In genomic region chr1:149977345-149977744, GRCh38 we compare ENCODE assay signal across 19 cellular contexts. TPM values are rescaled to one million over a fixed set of nuclear protein-coding genes. Genes with fewer than 3 reads are reported as not detected.
DNase-seq lines count a peak whose midpoint lies in the region; ATAC-seq and TF ChIP-seq lines count a peak whose summit lies in the region.
"Had no signal": no experiment of that assay in that cellular context is flagged by ENCODE, and none has a peak within 500 bp of the region (broad histone marks: within the 10 kb centered on the region; RNA-seq: fewer than 3 reads in every experiment).

No MANE protein-coding gene starts in this region.

- H3K9me3 ChIP-seq in H9 (ENCODE audit: control insufficient read depth, low read depth, low read length): no peaks in the 10 kb centered on the region
- no peaks in the 10 kb centered on the region for H3K9me3 ChIP-seq in adrenal gland (replicated peaks in 1 of 3)
- H3K9me3 ChIP-seq: tibial nerve had no signal

- H3K79me2 ChIP-seq in H9 (ENCODE audit: insufficient read depth, low read length): peaks cover 3% of the 10 kb centered on the region; the same call in 1 of the 2 replicates

- no peak overlapping the region for H3K4me3 ChIP-seq in adrenal gland
- H3K4me3 ChIP-seq: tibial nerve had no signal

- H4K5ac ChIP-seq in H9 (ENCODE audit: insufficient read length, low read depth, low read length): no peak overlapping the region

- H3K18ac ChIP-seq in H9 (ENCODE audit: insufficient read length, low read depth, low read length): no peak overlapping the region

- intact Hi-C loops in adrenal gland (cut with DNase I): no loop called here

- no peak overlapping the region for H4K91ac ChIP-seq in H9 (ENCODE audit: insufficient read length, low read depth, low read length)

- no peak overlapping the region for H3K4ac ChIP-seq in H9 (ENCODE audit: low read depth, low read length)

- H2AK5ac ChIP-seq in H9 (ENCODE audit: insufficient read length, low read length): no peak overlapping the region

- H3K23ac ChIP-seq in H9 (ENCODE audit: insufficient read length, low read depth, low read length): no peak overlapping the region

- no peak overlapping the region for H3K4me2 ChIP-seq in H9 (ENCODE audit: insufficient read depth, insufficient read length, low read length)

- no peak overlapping the region for H3K56ac ChIP-seq in H9 (ENCODE audit: insufficient read length, low read depth, low read length)

- H3K36me3 Mint-ChIP-seq in H9 (ENCODE audit: insufficient read depth in 1 of 3, low read depth in 3 of 3) (peaks cover 19 to 35% (median 31%) of the 10 kb centered on the region in 3 experiments), endothelial cell (ENCODE audit: low read depth, unreplicated experiment) (peaks cover 20% of the 10 kb centered on the region)

- no peak overlapping the region for H2AFZ ChIP-seq in H9 (ENCODE audit: low read length)

- H3K4me1 ChIP-seq in H9 (ENCODE audit: insufficient read depth, low read length) (no peaks in the 10 kb centered on the region), adrenal gland (replicated peaks in 1 of 2) (peaks cover 9 to 17% of the 10 kb centered on the region in 2 donors)

- no peak overlapping the region for H4K8ac ChIP-seq in H9 (replicated peaks; ENCODE audit: insufficient read length, low read depth, low read length)

- no peak for ATAC-seq in GM19397 (IDR thresholded peaks at IDR 0.05; ENCODE audit: unreplicated experiment)
- ATAC-seq: activated CD4-positive, CD25-positive, alpha-beta regulatory T cell treated with anti-CD3 and anti-CD28 coated beads, Interleukin-2, amount 50 U/mL, for 24 hours had no signal

- no peak overlapping the region for H2BK5ac ChIP-seq in H9 (ENCODE audit: insufficient read length, low read length)

- no peak overlapping the region for H2BK20ac ChIP-seq in H9 (ENCODE audit: low read depth, low read length, poor library complexity, severe bottlenecking)

- H3K79me1 ChIP-seq in H9 (ENCODE audit: insufficient read depth, low read depth, low read length, poor library complexity, severe bottlenecking): peaks cover 3% of the 10 kb centered on the region

- H2BK15ac ChIP-seq in H9 (ENCODE audit: low read depth, low read length): no peak overlapping the region

- no peak overlapping the region for H3K9ac ChIP-seq in H9 (ENCODE audit: extremely low read depth, insufficient read length, low read length)

- WGBS in H9 (ENCODE audit: extremely low coverage, insufficient read length, low lambda C conversion rate): no CpG with 5 or more reads among the region's 3 CpGs
- WGBS in adrenal gland, 4 donors: 93 to 95% (median 94%) methylated on average over 3 of the region's 3 CpGs

- no peaks in the 10 kb centered on the region for H4K20me1 ChIP-seq in H9 (ENCODE audit: control insufficient read depth, insufficient read depth, insufficient read length)

- H3K36me3 ChIP-seq in adrenal gland (replicated peaks in 1 of 2): peaks cover 0 to 36% of the 10 kb centered on the region in 2 donors

- H3K27ac Mint-ChIP-seq in H9 (peak overlapping the region in 2 of 3 experiments; percentile 6 to 23; a peak in 3 of 7 replicates), endothelial cell (ENCODE audit: unreplicated experiment) (peak overlapping the region; percentile 53)
- H3K27ac Mint-ChIP-seq: activated T-cell treated with anti-CD3 and anti-CD28 coated beads, Interleukin-2, amount 50 U/mL, for 24 hours; progenitor cell of endocrine pancreas had no signal

- H2BK120ac ChIP-seq in H9 (ENCODE audit: low read depth, low read length, poor library complexity, severe bottlenecking): no peak overlapping the region

- H2BK12ac ChIP-seq in H9 (ENCODE audit: insufficient read length, low read depth, low read length): no peak overlapping the region

- no peak overlapping the region for H3K14ac ChIP-seq in H9 (ENCODE audit: insufficient read depth, low read length)

- no peak overlapping the region for H3K27ac ChIP-seq in H9 (ENCODE audit: insufficient read length, low read depth, low read length)
- H3K27ac ChIP-seq in adrenal gland: no peak overlapping the region

- H3K27me3 Mint-ChIP-seq in H9 (ENCODE audit: low read depth) (no peaks in the 10 kb centered on the region), endothelial cell (ENCODE audit: unreplicated experiment) (peaks cover 1% of the 10 kb centered on the region)
- H3K27me3 Mint-ChIP-seq: activated T-cell treated with anti-CD3 and anti-CD28 coated beads, Interleukin-2, amount 50 U/mL, for 24 hours; progenitor cell of endocrine pancreas had no signal

- H3K27me3 ChIP-seq in H9 (ENCODE audit: insufficient read depth, low read length) (no peaks in the 10 kb centered on the region), adrenal gland (no peaks in the 10 kb centered on the region)
- H3K27me3 ChIP-seq: tibial nerve had no signal

- TF ChIP-seq POLR2A in adrenal gland (IDR thresholded peaks at IDR 0.05): no peak

- no peak for TF ChIP-seq CTCF in H9 (conservative IDR thresholded peaks at IDR 0.05)
- TF ChIP-seq CTCF in endothelial cell (IDR thresholded peaks at IDR 0.05; ENCODE audit: unreplicated experiment): no peak
- no peak for TF ChIP-seq CTCF in adrenal gland (IDR thresholded peaks at IDR 0.05)

- H3T11ph ChIP-seq in H9 (ENCODE audit: low read length): no peak overlapping the region

- no peaks in the 10 kb centered on the region for H3K23me2 ChIP-seq in H9 (ENCODE audit: insufficient read length, low read depth, low read length, poor library complexity, severe bottlenecking)

- H3K4me3 Mint-ChIP-seq in H9 (no peak overlapping the region; a peak in 1 of 5 replicates), endothelial cell (ENCODE audit: unreplicated experiment) (no peak overlapping the region)
- H3K4me3 Mint-ChIP-seq: activated T-cell treated with anti-CD3 and anti-CD28 coated beads, Interleukin-2, amount 50 U/mL, for 24 hours had no signal

- DNase-seq in H9 (no peak), NCI-H187 (lab: John Stamatoyannopoulos, UW) (peak; percentile 34 to 85), NCI-H345 (lab: John Stamatoyannopoulos, UW) (peak; percentile 83), endothelial cell (ENCODE audit: low spot score) (no peak), adrenal gland (no peak), superior temporal gyrus (ENCODE audit: extremely low spot score) (no peak)
- DNase-seq: activated naive CD4-positive, alpha-beta T cell treated with Interleukin-2 at 50 U/mL for 16 hours; activated T-cell treated with anti-CD3 and anti-CD28 coated beads, Interleukin-2, amount 50 U/mL, for 24 hours; anterior cingulate cortex; caudate nucleus; dermis blood vessel endothelial cell; head of caudate nucleus; NCI-H1694; stimulated activated CD4-positive, alpha-beta T cell treated with anti-CD3 and anti-CD28 coated beads, Interleukin-1b, Interleukin-23, amount 100 ng/mL, for 48 hours; stimulated activated naive CD4-positive, alpha-beta T cell had no signal

- no peaks in the 10 kb centered on the region for H3K9me3 Mint-ChIP-seq in H9
- H3K9me3 Mint-ChIP-seq in endothelial cell (ENCODE audit: unreplicated experiment): no peaks in the 10 kb centered on the region
- H3K9me3 Mint-ChIP-seq: activated T-cell treated with anti-CD3 and anti-CD28 coated beads, Interleukin-2, amount 50 U/mL, for 24 hours had no signal

- H3K4me1 Mint-ChIP-seq in H9 (no peaks in the 10 kb centered on the region; a peak in 1 of 4 replicates), endothelial cell (ENCODE audit: unreplicated experiment) (peaks cover 4% of the 10 kb centered on the region)

RNA-seq across cellular contexts. Expression of gene OTUD7B, which starts 33.2 kb away (rescaled TPM):
- total RNA-seq in H9 (2021): 22.5 and 23.5 TPM in 2 replicates
- 20.4 TPM for total RNA-seq in endothelial cell (ENCODE audit: unreplicated experiment)
- 10 to 100 TPM; 14.4 to 45.7 (median 24.8) TPM for total RNA-seq in adrenal gland
- 10 to 100 TPM in 2 of 3 donors, 1 to 10 TPM in 1; 5.7 to 18.4 (median 10.2) TPM for polyA plus RNA-seq in adrenal gland

RNA-seq across cellular contexts. Expression of gene MTMR11, which starts 40.7 kb away (rescaled TPM):
- total RNA-seq in H9 (2021): 3.9 and 4.0 TPM in 2 replicates
- total RNA-seq in endothelial cell (ENCODE audit: unreplicated experiment): 10.3 TPM
- total RNA-seq in adrenal gland: 10 to 100 TPM; 21.6 to 70.6 (median 40.2) TPM
- 10 to 100 TPM; 52.6 to 70.0 (median 60.2) TPM for polyA plus RNA-seq in adrenal gland

RNA-seq across cellular contexts. Expression of gene SF3B4, which starts 49.7 kb away (rescaled TPM):
- total RNA-seq in H9 (2021) (123 and 127 TPM in 2 replicates), endothelial cell (ENCODE audit: unreplicated experiment) (108 TPM), adrenal gland (10 to 100 TPM; 10.2 to 59.3 (median 35.5) TPM)
- 10 to 100 TPM; 41.0 to 83.6 (median 57.5) TPM for polyA plus RNA-seq in adrenal gland

RNA-seq across cellular contexts. Expression of gene SV2A, which starts 59.7 kb away (rescaled TPM):
- total RNA-seq in H9 (2021) (42.4 and 44.4 TPM in 2 replicates), endothelial cell (ENCODE audit: unreplicated experiment) (12.7 TPM), adrenal gland (10 to 100 TPM in 4 of 8 donors, 1 to 10 TPM in 4; 2.8 to 31.8 (median 9.1) TPM)
- polyA plus RNA-seq in adrenal gland: 10 to 100 TPM; 11.1 to 24.1 (median 12.8) TPM

Comparison
In these comparisons a context has a peak if more than half of its experiments do, and no peak if none do; other contexts are left out.
1. DNase-seq: peak in NCI-H187 (2 of 2) and NCI-H345 (single experiment); none in H9 (single experiment), endothelial cell (single experiment), adrenal gland (0 of 7) and superior temporal gyrus (single experiment).